In genomic region chr17:17221329-17221728, GRCh38 we compare ENCODE assay signal across 17 cellular contexts. TPM values are rescaled to one million over a fixed set of nuclear protein-coding genes. Genes with fewer than 3 reads are reported as not detected.
DNase-seq lines count a peak whose midpoint lies in the region; ATAC-seq, FAIRE-seq and TF ChIP-seq lines count a peak whose summit lies in the region.
"Had no signal": no experiment of that assay in that cellular context is flagged by ENCODE, and none has a peak within 500 bp of the region (broad histone marks: within the 10 kb centered on the region; RNA-seq: fewer than 3 reads in every experiment).

No MANE protein-coding gene starts in this region.

- no peak overlapping the region for H3K9ac ChIP-seq in kidney (ENCODE audit: low read length in 2 of 2)
- H3K9ac ChIP-seq: GM23248 had no signal

- no peaks in the 10 kb centered on the region for H3K9me3 ChIP-seq in kidney (ENCODE audit: control insufficient read depth in 1 of 2, low read length in 2 of 2)
- H3K9me3 ChIP-seq: Caco-2 had no signal

- DNase-seq in activated T-cell treated with anti-CD3 and anti-CD28 coated beads, Interleukin-2, amount 50 U/mL, for 24 hours, result no peak
- DNase-seq in activated T-cell treated with anti-CD3 and anti-CD28 coated beads, Interleukin-2, amount 50 U/mL, for 4 hours, result no peak
- DNase-seq in kidney, result peak; percentile 53
- DNase-seq in NCI-H510A treated with DMSO at 0.1 percent for 48 hours (lab: John Stamatoyannopoulos, UW), result no peak
- no peak for DNase-seq in activated naive CD4-positive, alpha-beta T cell treated with Interleukin-2 at 50 U/mL for 16 hours
- DNase-seq: Caco-2; CD8-positive, alpha-beta T cell; DND-41; GM23248; IMR-90 had no signal

- H3K9me3 Mint-ChIP-seq in activated T-cell treated with anti-CD3 and anti-CD28 coated beads, Interleukin-2, amount 50 U/mL, for 24 hours, result no peaks in the 10 kb centered on the region
- no peaks in the 10 kb centered on the region for H3K9me3 Mint-ChIP-seq in activated T-cell treated with anti-CD3 and anti-CD28 coated beads, Interleukin-2, amount 50 U/mL, for 4 hours
- H3K9me3 Mint-ChIP-seq: CD14-positive monocyte; CD8-positive, alpha-beta T cell had no signal

- peak overlapping the region; percentile 15 for H3K27ac ChIP-seq in cingulate gyrus (ENCODE audit: low read depth, low read length)
- no peak overlapping the region for H3K27ac ChIP-seq in kidney (ENCODE audit: low read depth in 2 of 2, low read length in 2 of 2)
- H3K27ac ChIP-seq: 22Rv1, GM23248 had no signal

- no peaks in the 10 kb centered on the region for H3K27me3 Mint-ChIP-seq in activated T-cell treated with anti-CD3 and anti-CD28 coated beads, Interleukin-2, amount 50 U/mL, for 24 hours
- H3K27me3 Mint-ChIP-seq in activated T-cell treated with anti-CD3 and anti-CD28 coated beads, Interleukin-2, amount 50 U/mL, for 4 hours (ENCODE audit: low read depth), result no peaks in the 10 kb centered on the region

- no peak overlapping the region for H3K4me3 ChIP-seq in kidney (ENCODE audit: low read length in 2 of 2)
- H3K4me3 ChIP-seq: GM12878, GM23248 had no signal

- no peaks in the 10 kb centered on the region for H3K4me1 Mint-ChIP-seq in activated T-cell treated with anti-CD3 and anti-CD28 coated beads, Interleukin-2, amount 50 U/mL, for 24 hours (ENCODE audit: low read depth)
- H3K4me1 Mint-ChIP-seq in activated T-cell treated with anti-CD3 and anti-CD28 coated beads, Interleukin-2, amount 50 U/mL, for 4 hours (ENCODE audit: low read depth), result no peaks in the 10 kb centered on the region
- H3K4me1 Mint-ChIP-seq: CD14-positive monocyte had no signal

- no peak for ATAC-seq in activated T-cell treated with anti-CD3 and anti-CD28 coated beads, Interleukin-2, amount 50 U/mL, for 4 hours
- ATAC-seq in GM21526 (IDR thresholded peaks at IDR 0.05; ENCODE audit: low FRiP score, unreplicated experiment), result no peak
- ATAC-seq: CD8-positive, alpha-beta T cell; GM12878 had no signal

- H3K4me1 ChIP-seq in kidney (ENCODE audit: control insufficient read depth in 1 of 2, insufficient read depth in 1 of 2, low read depth in 1 of 2, low read length in 2 of 2), result no peaks in the 10 kb centered on the region
- H3K4me1 ChIP-seq: Caco-2 had no signal

- intact Hi-C loops in kidney (cut with DNase I), result no loop called here

- no peak for FAIRE-seq in kidney (lab: Jason Lieb, UNC)
- FAIRE-seq: GM12878, GM18507, H54 had no signal

- H3K4me3 Mint-ChIP-seq in activated T-cell treated with anti-CD3 and anti-CD28 coated beads, Interleukin-2, amount 50 U/mL, for 24 hours, result no peak overlapping the region
- no peak overlapping the region for H3K4me3 Mint-ChIP-seq in activated T-cell treated with anti-CD3 and anti-CD28 coated beads, Interleukin-2, amount 50 U/mL, for 4 hours
- H3K4me3 Mint-ChIP-seq: CD14-positive monocyte; CD8-positive, alpha-beta T cell had no signal

- no peak for TF ChIP-seq CTCF in kidney (IDR thresholded peaks at IDR 0.05; ENCODE audit: borderline replicate concordance, extremely low read depth, insufficient read depth)

- peak overlapping the region; percentile 26 for H3K27ac Mint-ChIP-seq in activated T-cell treated with anti-CD3 and anti-CD28 coated beads, Interleukin-2, amount 50 U/mL, for 24 hours
- H3K27ac Mint-ChIP-seq: CD8-positive, alpha-beta T cell had no signal

- peaks cover 91% of the 10 kb centered on the region for H3K36me3 Mint-ChIP-seq in activated T-cell treated with anti-CD3 and anti-CD28 coated beads, Interleukin-2, amount 50 U/mL, for 24 hours (ENCODE audit: low read depth)
- H3K36me3 Mint-ChIP-seq in activated T-cell treated with anti-CD3 and anti-CD28 coated beads, Interleukin-2, amount 50 U/mL, for 4 hours (ENCODE audit: insufficient read depth), result peaks cover 38% of the 10 kb centered on the region

- peaks cover 65 to 84% of the 10 kb centered on the region in 2 donors for H3K36me3 ChIP-seq in kidney (ENCODE audit: control insufficient read depth in 1 of 2, insufficient read depth in 2 of 2, low read length in 2 of 2)

RNA-seq across cellular contexts. Expression of gene PLD6, which starts 15.2 kb away (rescaled TPM):
- 10 to 100 TPM; 27.4 to 38.3 (median 32.7) TPM for total RNA-seq in activated T-cell treated with anti-CD3 and anti-CD28 coated beads, Interleukin-2, amount 50 U/mL, for 4 hours
- total RNA-seq in kidney, result 3.7 TPM
- polyA plus RNA-seq in kidney (ENCODE audit: insufficient read depth, low read depth, low replicate concordance), result 2.9 TPM

RNA-seq across cellular contexts. Expression of gene FLCN, which starts 15.6 kb away (rescaled TPM):
- 10 to 100 TPM; 15.6 to 27.0 (median 25.6) TPM for total RNA-seq in activated T-cell treated with anti-CD3 and anti-CD28 coated beads, Interleukin-2, amount 50 U/mL, for 4 hours
- 44.4 TPM for total RNA-seq in kidney
- 14.2 TPM for polyA plus RNA-seq in kidney (ENCODE audit: insufficient read depth, low read depth, low replicate concordance)

RNA-seq across cellular contexts. Expression of gene COPS3, which starts 59.7 kb away (rescaled TPM):
- total RNA-seq in activated T-cell treated with anti-CD3 and anti-CD28 coated beads, Interleukin-2, amount 50 U/mL, for 4 hours, result 100 to 1,000 TPM; 154 to 163 (median 161) TPM
- total RNA-seq in kidney, result 48.1 TPM
- 46.9 TPM for polyA plus RNA-seq in kidney (ENCODE audit: insufficient read depth, low read depth, low replicate concordance)
